ENCODE assay signal across 8 cellular contexts in the genomic region with DNA sequence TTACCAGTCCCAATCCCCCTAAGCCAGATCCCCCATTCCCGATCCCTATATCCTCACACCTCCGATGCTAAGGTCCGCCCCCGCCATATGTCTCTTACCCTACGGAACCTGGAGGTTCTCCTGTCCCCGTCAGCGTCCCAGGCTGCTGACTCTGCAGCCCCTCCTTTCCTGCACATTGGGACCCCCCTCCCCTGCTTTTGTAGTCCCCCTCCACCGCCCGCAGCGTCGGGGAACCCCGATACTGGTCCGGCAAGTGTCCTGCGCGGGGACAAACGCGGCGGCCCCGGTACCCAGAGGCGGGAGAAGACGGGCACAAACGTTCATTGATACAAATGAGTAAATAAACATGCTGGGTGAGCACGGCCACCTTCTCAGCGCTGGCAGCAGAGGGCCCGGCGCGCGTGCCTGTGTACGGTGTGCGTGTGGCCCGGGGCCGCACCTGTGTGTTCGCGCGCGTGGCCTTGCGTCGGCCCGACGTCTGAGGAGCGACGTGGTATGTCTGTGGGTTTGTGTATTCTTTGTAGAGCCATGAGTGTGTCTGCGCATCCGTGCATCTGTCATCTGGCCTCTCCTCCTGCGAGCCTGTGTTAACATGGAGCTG. TPM values are rescaled to one million over a fixed set of nuclear protein-coding genes. Genes with fewer than 3 reads are reported as not detected.
A peak's percentile ranks its signal among the peaks of the same experiment; 100 is the strongest.
DNase-seq lines count a peak whose midpoint lies in the region; ATAC-seq, FAIRE-seq and TF ChIP-seq lines count a peak whose summit lies in the region.

No MANE protein-coding gene starts in this region.

- H3K4me2 ChIP-seq in BLaER1 treated with 17β-estradiol and CSF1 and Interleukin-3, amounts not matched to agents 10 nM and 100 nM, result peak overlapping the region; percentile 85 to 99 (median 97)
- peak overlapping the region; percentile 74 for H3K4me2 ChIP-seq in KMS-11
- peak overlapping the region; percentile 80 for H3K4me2 ChIP-seq in HepG2 (ENCODE audit: low read depth, low read length)

- BruUV-seq in MCF 10A (replicated peaks; lab: Mats Ljungman, UMichigan), result no TSS peak
- BruUV-seq in HepG2 (replicated peaks; lab: Mats Ljungman, UMichigan), result no TSS peak

- H3K9ac ChIP-seq in BLaER1 treated with 17β-estradiol and CSF1 and Interleukin-3, amounts not matched to agents 10 nM and 100 nM, result peak overlapping the region in 1 of 11 experiments; percentile 31; a peak in 1 of 22 replicates
- no peak overlapping the region for H3K9ac ChIP-seq in KMS-11
- no peak overlapping the region for H3K9ac ChIP-seq in HepG2 (ENCODE audit: insufficient read depth, low read depth, low read length)

- TF ChIP-seq RAD21 in HepG2 (CRISPR knock-in tag; IDR thresholded peaks at IDR 0.05), result no peak

- no peak overlapping the region for H3K27ac Mint-ChIP-seq in MCF 10A (ENCODE audit: low read depth, unreplicated experiment)

- H3K4me3 ChIP-seq in BLaER1 treated with 17β-estradiol and CSF1 and Interleukin-3, amounts not matched to agents 10 nM and 100 nM, result peak overlapping the region; percentile 35 to 70 (median 57); a peak in 15 of 20 replicates
- H3K4me3 ChIP-seq in KMS-11 (IDR thresholded peaks at IDR 0.05; ENCODE audit: insufficient read depth, low read depth, low read length), result peak overlapping the region; percentile 67
- peak overlapping the region; percentile 22 to 70 (median 46); a peak in 3 of 6 replicates for H3K4me3 ChIP-seq in HepG2 (replicated peaks in 1 of 3; ENCODE audit: insufficient read depth in 1 of 3, low read depth in 2 of 3, low read length in 3 of 3)
- H3K4me3 ChIP-seq in tibial artery, result peak overlapping the region; percentile 52 to 58

- H3K36me3 Mint-ChIP-seq in MCF 10A (ENCODE audit: insufficient read depth, unreplicated experiment), result no peaks in the 10 kb centered on the region

- peaks cover 32 to 49% (median 43%) of the 10 kb centered on the region in 10 experiments for H3K4me1 ChIP-seq in BLaER1 treated with 17β-estradiol and CSF1 and Interleukin-3, amounts not matched to agents 10 nM and 100 nM
- H3K4me1 ChIP-seq in KMS-11 (ENCODE audit: low read depth, poor library complexity, severe bottlenecking), result peaks cover 21% of the 10 kb centered on the region
- peaks cover 37% of the 10 kb centered on the region for H3K4me1 ChIP-seq in HepG2 (ENCODE audit: insufficient read depth, low read length)
- H3K4me1 ChIP-seq in tibial artery, result peaks cover 0 to 54% (median 50%) of the 10 kb centered on the region in 4 donors

- H3K27me3 ChIP-seq in BLaER1 treated with 17β-estradiol and CSF1 and Interleukin-3, amounts not matched to agents 10 nM and 100 nM, result peaks cover 61 to 72% (median 68%) of the 10 kb centered on the region in 11 experiments
- peaks cover 47% of the 10 kb centered on the region for H3K27me3 ChIP-seq in KMS-11 (ENCODE audit: insufficient read depth, low read depth)
- peaks cover 35 to 93% of the 10 kb centered on the region in 2 experiments for H3K27me3 ChIP-seq in HepG2 (ENCODE audit: control insufficient read depth in 1 of 2, insufficient read depth in 2 of 2, low read length in 2 of 2)
- peaks cover 0 to 76% of the 10 kb centered on the region in 2 donors for H3K27me3 ChIP-seq in tibial artery

- peak overlapping the region; percentile 57 for H2AFZ ChIP-seq in KMS-11 (ENCODE audit: low read depth)
- H2AFZ ChIP-seq in HepG2 (ENCODE audit: low read length), result no peak overlapping the region

- no peaks in the 10 kb centered on the region for H3K9me3 Mint-ChIP-seq in MCF 10A (ENCODE audit: unreplicated experiment)

- no peak for TF ChIP-seq CTCF in KMS-11 (conservative IDR thresholded peaks at IDR 0.05; ENCODE audit: low read depth, low read length)
- no peak for TF ChIP-seq CTCF in MCF 10A (IDR thresholded peaks at IDR 0.05; ENCODE audit: unreplicated experiment)
- no peak for TF ChIP-seq CTCF in HepG2 (CRISPR knock-in tag; IDR thresholded peaks at IDR 0.05)
- no peak for TF ChIP-seq CTCF in tibial artery (IDR thresholded peaks at IDR 0.05)

- TF ChIP-seq EP300 in HepG2 (IDR thresholded peaks at IDR 0.05; ENCODE audit: low read depth in 2 of 2, low read length in 2 of 2) (no peak), HepG2 (CRISPR knock-in tag; IDR thresholded peaks at IDR 0.05; ENCODE audit: borderline replicate concordance) (no peak)

- in situ Hi-C loops in HepG2 (cut with HindIII; ENCODE audit: extremely low pct_ligation_motif_present, low pct_unique_long_range_greater_than_20kb), result loop anchor here (5.0 to 10.0 kb wide), 5 partner anchors 222 to 602 kb away; no protein-coding TSS in a partner anchor

- peak overlapping the region; percentile 79 for H3K4me3 Mint-ChIP-seq in MCF 10A (ENCODE audit: unreplicated experiment)

- H3K9me3 ChIP-seq in BLaER1 treated with 17β-estradiol and CSF1 and Interleukin-3, amounts not matched to agents 10 nM and 100 nM (replicated peaks in 1 of 11), result peaks cover 0 to 7% (median 0%) of the 10 kb centered on the region in 11 experiments; a peak in 7 of 22 replicates
- H3K9me3 ChIP-seq in HepG2 (ENCODE audit: low read length) (peaks cover 7% of the 10 kb centered on the region; the same call in 1 of the 2 replicates), tibial artery (no peaks in the 10 kb centered on the region)

- no peak for TF ChIP-seq POLR2A in HepG2 (IDR thresholded peaks at IDR 0.05; ENCODE audit: insufficient read depth in 1 of 2, low read depth in 2 of 2, low read length in 2 of 2)

- H3K27me3 Mint-ChIP-seq in MCF 10A (ENCODE audit: insufficient read depth, unreplicated experiment), result peaks cover 37% of the 10 kb centered on the region

- H3K27ac ChIP-seq in BLaER1 treated with 17β-estradiol and CSF1 and Interleukin-3, amounts not matched to agents 10 nM and 100 nM, result no peak overlapping the region
- H3K27ac ChIP-seq in KMS-11 (no peak overlapping the region), HepG2 (ENCODE audit: extremely low read length, insufficient read depth, low read length) (no peak overlapping the region), tibial artery (no peak overlapping the region)

- H3K79me2 ChIP-seq in KMS-11 (ENCODE audit: insufficient read depth, low read depth), result no peaks in the 10 kb centered on the region
- no peaks in the 10 kb centered on the region for H3K79me2 ChIP-seq in HepG2 (ENCODE audit: insufficient read depth, low read length)

- peaks cover 0 to 55% (median 45%) of the 10 kb centered on the region in 11 experiments; a peak in 19 of 22 replicates for H4K20me1 ChIP-seq in BLaER1 treated with 17β-estradiol and CSF1 and Interleukin-3, amounts not matched to agents 10 nM and 100 nM
- H4K20me1 ChIP-seq in KMS-11 (ENCODE audit: insufficient read depth) (no peaks in the 10 kb centered on the region), HepG2 (ENCODE audit: insufficient read depth, low read length) (peaks cover 14% of the 10 kb centered on the region; the same call in 1 of the 2 replicates)

- intact Hi-C loops in MCF 10A (cut with micrococcal nuclease) (loop anchor here (1.0 to 5.0 kb wide), 9 partner anchors 219 to 617 kb away; no protein-coding TSS in a partner anchor), HepG2 (cut with micrococcal nuclease; ENCODE audit: unreplicated experiment) (loop anchor here (1.0 to 5.0 kb wide), 8 partner anchors 45 to 604 kb away; no protein-coding TSS in a partner anchor), tibial artery (cut with DNase I; ENCODE audit: low total_unique reads) (loop anchor here (2.0 to 10.0 kb wide), 6 partner anchors 225 to 602 kb away; no protein-coding TSS in a partner anchor)

- FAIRE-seq in HepG2 (lab: Jason Lieb, UNC), result no peak

- DNase-seq in MCF 10A (ENCODE audit: unreplicated experiment) (peak; percentile 21), HepG2 (ENCODE audit: low spot score) (no peak), tibial artery (peak in 1 of 2 donors; percentile 66), glomerular visceral epithelial cell (ENCODE audit: extremely low spot score) (no peak), mesenteric fat pad (ENCODE audit: low spot score) (no peak)

- POLR2A ChIA-PET in MCF 10A (lab: Yijun Ruan, JAX) (interaction anchor here (0.9 to 1.8 kb wide), 8 partner anchors 34 to 604 kb away, joined by 3 to 12 read pairs (median 4); no protein-coding TSS in a partner anchor), HepG2 (lab: Yijun Ruan, JAX) (interaction anchor here (1.0 kb wide), 1 partner anchor 226 kb away, joined by 9 read pairs; no protein-coding TSS in a partner anchor)

- peak; percentile 49 for ATAC-seq in HepG2
- no peak for ATAC-seq in GM19467 (IDR thresholded peaks at IDR 0.05; ENCODE audit: unreplicated experiment)

- peaks cover 27% of the 10 kb centered on the region for H3K4me1 Mint-ChIP-seq in MCF 10A (ENCODE audit: insufficient read depth, unreplicated experiment)

- H3K36me3 ChIP-seq in BLaER1 treated with 17β-estradiol and CSF1 and Interleukin-3, amounts not matched to agents 10 nM and 100 nM, result no peaks in the 10 kb centered on the region
- no peaks in the 10 kb centered on the region for H3K36me3 ChIP-seq in KMS-11 (ENCODE audit: insufficient read depth)
- no peaks in the 10 kb centered on the region for H3K36me3 ChIP-seq in HepG2 (replicated peaks in 1 of 2; ENCODE audit: control insufficient read depth in 1 of 2, insufficient read depth in 2 of 2, low read length in 2 of 2)
- no peaks in the 10 kb centered on the region for H3K36me3 ChIP-seq in tibial artery

- CTCF ChIA-PET in MCF 10A (lab: Yijun Ruan, JAX), result interaction anchor here (0.6 to 6.0 kb wide), 47 partner anchors 9 to 626 kb away, joined by 3 to 204 read pairs (median 5); no protein-coding TSS in a partner anchor
- CTCF ChIA-PET in HepG2 (lab: Yijun Ruan, JAX; ENCODE audit: low intra/inter-chr PET ratio, low total read pairs), result interaction anchor here (1.0 to 3.4 kb wide), 7 partner anchors 12 to 604 kb away, joined by 3 to 56 read pairs (median 9); no protein-coding TSS in a partner anchor

- 9% methylated on average over 10 of the region's 45 CpGs for WGBS in HepG2 (ENCODE audit: low lambda C conversion rate)

RNA-seq across cellular contexts. Expression of a gene that starts 2.0 kb away (rescaled TPM):
- 14.1 and 16.9 TPM in 2 replicates for total RNA-seq in MCF 10A (2022)
- 0.06 and 0.07 TPM in 2 replicates for total RNA-seq in HepG2 (2016; rRNA removed; fragmentation: Illumina TruSeq; extraction: Trizol)
- not detected in 2 replicates for total RNA-seq in HepG2 (2016; cell fraction: cytosol; rRNA removed; fragmentation: Illumina TruSeq; extraction: Trizol; ENCODE audit: low read depth)
- total RNA-seq in HepG2 (2016; cell fraction: insoluble cytoplasmic fraction; rRNA removed; fragmentation: Illumina TruSeq; extraction: Trizol), result 0.32 TPM in 1 of 2 replicates, not detected in the other
- 0.09 TPM in 1 of 2 replicates, not detected in the other for total RNA-seq in HepG2 (2016; cell fraction: membrane; rRNA removed; fragmentation: Illumina TruSeq; extraction: Trizol)
- total RNA-seq in HepG2 (2016; cell fraction: nucleus; rRNA removed; fragmentation: Illumina TruSeq; extraction: Trizol), result 0.12 and 0.13 TPM in 2 replicates
- polyA plus RNA-seq in HepG2 (2011; rRNA removed), result 0.04 and 0.05 TPM in 2 replicates
- 0.03 and 0.09 TPM in 2 replicates for polyA plus RNA-seq in HepG2 (2011; cell fraction: cytosol; rRNA removed)
- polyA plus RNA-seq in HepG2 (2011; cell fraction: nucleus; rRNA removed), result 0.50 and 0.79 TPM in 2 replicates
- not detected in 2 replicates for polyA plus RNA-seq in HepG2 (2012)
- not detected in 2 replicates for polyA plus RNA-seq in HepG2 (2016; cell fraction: cytosol; fragmentation: Illumina TruSeq; extraction: Trizol; ENCODE audit: low read depth)
- 0.05 and 0.11 TPM in 2 replicates for polyA plus RNA-seq in HepG2 (2016; cell fraction: insoluble cytoplasmic fraction; fragmentation: Illumina TruSeq; extraction: Trizol; ENCODE audit: low read depth)
- polyA plus RNA-seq in HepG2 (2016; cell fraction: membrane; fragmentation: Illumina TruSeq; extraction: Trizol; ENCODE audit: low read depth), result 0.07 TPM in 1 of 2 replicates, not detected in the other
- polyA plus RNA-seq in HepG2 (2016; cell fraction: nucleus; fragmentation: Illumina TruSeq; extraction: Trizol; ENCODE audit: insufficient read depth, low read depth), result 0.26 and 0.88 TPM in 2 replicates
- polyA minus RNA-seq in HepG2 (2011; rRNA and poly(A)+ RNA removed; ENCODE audit: low replicate concordance), result 0.34 and 5.5 TPM in 2 replicates
- 0.18 TPM in 1 of 2 replicates, not detected in the other for polyA minus RNA-seq in HepG2 (2011; cell fraction: cytosol; rRNA and poly(A)+ RNA removed)
- 0.25 and 0.26 TPM in 2 replicates for polyA minus RNA-seq in HepG2 (2011; cell fraction: nucleus; rRNA and poly(A)+ RNA removed)
- 41.9 TPM for total RNA-seq in mesenteric fat pad

Comparison
In these comparisons a context has a peak if more than half of its experiments do, and no peak if none do; other contexts are left out.
1. RNA of a gene that starts 2.0 kb away (total RNA-seq): 41.9 TPM in mesenteric fat pad (single experiment) and 14.1 to 16.9 TPM in MCF 10A; 0.06 to 0.32 TPM in HepG2; every median in the first group is over 10 times any median in the second.
2. Peak in every context shown above with its lines, with median percentiles within 50 percentile points of each other: H3K4me2 ChIP-seq and H3K4me3 ChIP-seq.